ENCODE assay signal across 12 cellular contexts in the genomic region with DNA sequence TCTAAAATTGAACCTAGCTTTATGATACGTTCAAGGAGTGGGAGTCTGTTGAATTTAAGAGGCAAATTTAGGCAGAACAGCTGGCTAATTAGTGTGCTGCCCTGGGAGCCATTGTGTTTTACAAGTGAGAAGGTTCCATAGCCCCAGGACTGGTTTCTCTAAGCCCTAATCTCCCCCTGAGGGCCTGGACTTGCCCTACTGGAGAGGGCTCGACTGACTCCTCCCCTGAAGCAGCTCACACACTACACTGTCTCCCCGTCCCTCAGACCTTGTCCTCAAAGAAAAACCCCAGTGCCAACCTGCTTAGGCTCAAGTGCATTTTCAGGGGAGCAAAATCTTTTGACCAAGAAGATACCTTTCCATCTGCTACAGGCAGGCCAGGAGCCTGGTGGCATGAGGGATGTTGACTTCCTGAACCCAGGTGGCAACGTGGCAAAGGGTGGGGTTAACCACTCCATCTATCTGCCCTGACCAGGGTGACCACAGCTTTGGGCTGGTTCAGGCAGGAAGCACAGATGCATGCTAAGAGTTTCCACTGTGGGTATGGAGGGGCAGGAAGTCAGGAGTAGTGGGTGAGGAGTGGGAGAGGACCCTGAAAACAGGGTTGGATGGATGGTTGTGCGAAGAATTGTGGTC.
DNase-seq lines count a peak whose midpoint lies in the region; ATAC-seq lines count a peak whose summit lies in the region.
"Had no signal": no experiment of that assay in that cellular context is flagged by ENCODE, and none has a peak within 500 bp of the region (broad histone marks: within the 10 kb centered on the region; RNA-seq: fewer than 3 reads in every experiment).

No MANE protein-coding gene starts in this region.

- peak overlapping the region in 1 of 3 donors; percentile 38 for H3K4me3 Mint-ChIP-seq in T-cell
- H3K4me3 Mint-ChIP-seq: brain, CD14-positive monocyte had no signal

- DNase-seq in DMS79 treated with DMSO at 0.1 percent for 48 hours (lab: John Stamatoyannopoulos, UW) (peak; percentile 17), T-cell (peak in 1 of 34 experiments; percentile 23), NOMO-1 treated with DMSO at 0.1 percent for 48 hours (lab: John Stamatoyannopoulos, UW; ENCODE audit: unreplicated experiment) (no peak)
- peak in 2 of 3 donors; percentile 2 to 13 for DNase-seq in effector memory CD4-positive, alpha-beta T cell
- DNase-seq: left cardiac atrium, NCI-H2029 had no signal

- POLR2A ChIA-PET in T-cell (lab: Charles Lee): interaction anchor here (0.6 to 0.8 kb wide), 3 partner anchors 20 to 41 kb away, joined by 3 to 4 read pairs (median 4); no protein-coding TSS in a partner anchor

- H3K4me1 ChIP-seq in BLaER1 treated with 17β-estradiol and CSF1 and Interleukin-3, amounts not matched to agents 10 nM and 100 nM: peaks cover 22 to 47% (median 38%) of the 10 kb centered on the region in 10 experiments
- H3K4me1 ChIP-seq in effector memory CD4-positive, alpha-beta T cell (ENCODE audit: control insufficient read depth, insufficient read depth, low read length, poor library complexity, severe bottlenecking): peaks cover 16% of the 10 kb centered on the region

- ATAC-seq in T-cell (replicated peaks in 1 of 4) (peak in 3 of 4 experiments; percentile 36 to 64 (median 63)), GM21825 (IDR thresholded peaks at IDR 0.05; ENCODE audit: unreplicated experiment) (no peak), HG03457 (IDR thresholded peaks at IDR 0.05; ENCODE audit: unreplicated experiment) (no peak), GM18858 (IDR thresholded peaks at IDR 0.05; ENCODE audit: unreplicated experiment) (no peak)
- ATAC-seq: left cardiac atrium had no signal

- no peak overlapping the region for H3K27ac ChIP-seq in BLaER1 treated with 17β-estradiol and CSF1 and Interleukin-3, amounts not matched to agents 10 nM and 100 nM
- H3K27ac ChIP-seq in effector memory CD4-positive, alpha-beta T cell (ENCODE audit: insufficient read depth, low read length, poor library complexity, severe bottlenecking): no peak overlapping the region

- H3K4me1 Mint-ChIP-seq in T-cell: peaks cover 52 to 68% (median 61%) of the 10 kb centered on the region in 3 donors

- peaks cover 0 to 13% (median 7%) of the 10 kb centered on the region in 3 donors for H3K9me3 Mint-ChIP-seq in T-cell

- no peaks in the 10 kb centered on the region for H4K20me1 ChIP-seq in BLaER1 treated with 17β-estradiol and CSF1 and Interleukin-3, amounts not matched to agents 10 nM and 100 nM

- H3K27me3 Mint-ChIP-seq in T-cell: peaks cover 0 to 2% of the 10 kb centered on the region in 2 donors

- H3K36me3 ChIP-seq in BLaER1 treated with 17β-estradiol and CSF1 and Interleukin-3, amounts not matched to agents 10 nM and 100 nM: no peaks in the 10 kb centered on the region
- no peaks in the 10 kb centered on the region for H3K36me3 ChIP-seq in effector memory CD4-positive, alpha-beta T cell (ENCODE audit: control insufficient read depth, insufficient read depth, low read length)

- CTCF ChIA-PET in T-cell (lab: Charles Lee): no interaction called here

- H3K9ac ChIP-seq in BLaER1 treated with 17β-estradiol and CSF1 and Interleukin-3, amounts not matched to agents 10 nM and 100 nM: 0 out of 22 replicates have a peak overlapping the region, but pooled peaks of 1 of the 11 experiments have one; percentile 25

- peak overlapping the region; percentile 21 to 76 for H3K27ac Mint-ChIP-seq in T-cell
- H3K27ac Mint-ChIP-seq: brain, CD14-positive monocyte had no signal

- H3K4me2 ChIP-seq in BLaER1 treated with 17β-estradiol and CSF1 and Interleukin-3, amounts not matched to agents 10 nM and 100 nM: peak overlapping the region in 10 of 11 experiments; percentile 31 to 66 (median 56); a peak in 18 of 22 replicates

- H3K9me3 ChIP-seq in BLaER1 treated with 17β-estradiol and CSF1 and Interleukin-3, amounts not matched to agents 10 nM and 100 nM (replicated peaks in 1 of 11): peaks cover 14 to 51% (median 27%) of the 10 kb centered on the region in 11 experiments
- no peaks in the 10 kb centered on the region for H3K9me3 ChIP-seq in effector memory CD4-positive, alpha-beta T cell (ENCODE audit: control insufficient read depth, low read length)

- H3K27me3 ChIP-seq in BLaER1 treated with 17β-estradiol and CSF1 and Interleukin-3, amounts not matched to agents 10 nM and 100 nM: no peaks in the 10 kb centered on the region
- no peaks in the 10 kb centered on the region for H3K27me3 ChIP-seq in effector memory CD4-positive, alpha-beta T cell (replicated peaks; ENCODE audit: control insufficient read depth, insufficient read depth, low read length, poor library complexity, severe bottlenecking)

- H3K4me3 ChIP-seq in BLaER1 treated with 17β-estradiol and CSF1 and Interleukin-3, amounts not matched to agents 10 nM and 100 nM: no peak overlapping the region
- peak overlapping the region; percentile 1 for H3K4me3 ChIP-seq in effector memory CD4-positive, alpha-beta T cell (ENCODE audit: insufficient read depth, low read depth, low read length, poor library complexity, severe bottlenecking)

- peaks cover 5% of the 10 kb centered on the region for H3K36me3 Mint-ChIP-seq in T-cell
- H3K36me3 Mint-ChIP-seq: brain, CD14-positive monocyte had no signal

Comparison
In these comparisons a context has a peak if more than half of its experiments do, and no peak if none do; other contexts are left out.
1. ATAC-seq: peak in T-cell (3 of 4); none in GM21825 (single experiment), HG03457 (single experiment) and GM18858 (single experiment).